Comparison of ENCODE assay signal across 8 cellular contexts in genomic region chrX:148501121-148502066, GRCh38. TPM values are rescaled to one million over a fixed set of nuclear protein-coding genes. Genes with fewer than 3 reads are reported as not detected.
DNase-seq lines count a peak whose midpoint lies in the region; ATAC-seq and TF ChIP-seq lines count a peak whose summit lies in the region.

No MANE protein-coding gene starts in this region.

- H3K27ac ChIP-seq in BLaER1 treated with 17β-estradiol and CSF1 and Interleukin-3, amounts not matched to agents 10 nM and 100 nM: peak overlapping the region in 10 of 11 experiments; percentile 16 to 99 (median 90); a peak in 19 of 22 replicates
- H3K27ac ChIP-seq in HEK293 (ENCODE audit: extremely low read depth, low read depth, low read length): peak overlapping the region; percentile 72; the same call in 1 of the 2 replicates

- POLR2A ChIA-PET in HEK293 (lab: Yijun Ruan, JAX): interaction anchor here (0.8 kb wide), 1 partner anchor 9 kb away, joined by 3 read pairs; no protein-coding TSS in a partner anchor
- POLR2A ChIA-PET in activated CD4-positive, alpha-beta T cell treated with anti-CD3 and anti-CD28 coated beads, Interleukin-2, amount 10 ng/mL, durations not matched to agents 7 days and 5 days (lab: Charles Lee): no interaction called here

- H3K4me3 Mint-ChIP-seq in activated CD4-positive, alpha-beta T cell treated with anti-CD3 and anti-CD28 coated beads, Interleukin-2, amount 10 ng/mL, durations not matched to agents 7 days and 5 days: peak overlapping the region; percentile 69
- H3K4me3 Mint-ChIP-seq in progenitor cell of endocrine pancreas (ENCODE audit: low read depth): peak overlapping the region; percentile 74

- H3K4me1 ChIP-seq in BLaER1 treated with 17β-estradiol and CSF1 and Interleukin-3, amounts not matched to agents 10 nM and 100 nM: peaks cover 7 to 69% (median 54%) of the 10 kb centered on the region in 10 experiments; a peak in 18 of 20 replicates
- peaks cover 9% of the 10 kb centered on the region; the same call in 1 of the 2 replicates for H3K4me1 ChIP-seq in HEK293 (ENCODE audit: control insufficient read depth, insufficient read depth, low read length)

- ATAC-seq in GM21367 (IDR thresholded peaks at IDR 0.05; ENCODE audit: unreplicated experiment): no peak

- H3K27me3 Mint-ChIP-seq in activated CD4-positive, alpha-beta T cell treated with anti-CD3 and anti-CD28 coated beads, Interleukin-2, amount 10 ng/mL, durations not matched to agents 7 days and 5 days: peaks cover 12% of the 10 kb centered on the region
- peaks cover 30% of the 10 kb centered on the region for H3K27me3 Mint-ChIP-seq in progenitor cell of endocrine pancreas

- no peak for TF ChIP-seq CTCF in HEK293 (tag by site-specific recombination; IDR thresholded peaks at IDR 0.05)
- no peak for TF ChIP-seq CTCF in fibroblast of pulmonary artery (IDR thresholded peaks at IDR 0.05; ENCODE audit: low read length, missing control alignments)
- no peak for TF ChIP-seq CTCF in progenitor cell of endocrine pancreas (IDR thresholded peaks at IDR 0.05; ENCODE audit: unreplicated experiment)

- CTCF ChIA-PET in HEK293 (lab: Yijun Ruan, JAX): no interaction called here
- CTCF ChIA-PET in activated CD4-positive, alpha-beta T cell treated with anti-CD3 and anti-CD28 coated beads, Interleukin-2, amount 10 ng/mL, durations not matched to agents 7 days and 5 days (lab: Charles Lee): interaction anchor here (0.7 to 1.0 kb wide), 2 partner anchors 315 to 408 kb away, joined by 3 read pairs; no protein-coding TSS in a partner anchor

- peaks cover 10% of the 10 kb centered on the region for H3K4me1 Mint-ChIP-seq in activated CD4-positive, alpha-beta T cell treated with anti-CD3 and anti-CD28 coated beads, Interleukin-2, amount 10 ng/mL, durations not matched to agents 7 days and 5 days
- peaks cover 4% of the 10 kb centered on the region for H3K4me1 Mint-ChIP-seq in progenitor cell of endocrine pancreas (ENCODE audit: low read depth)

- peaks cover 0 to 7% (median 0%) of the 10 kb centered on the region in 11 experiments; a peak in 2 of 22 replicates for H3K36me3 ChIP-seq in BLaER1 treated with 17β-estradiol and CSF1 and Interleukin-3, amounts not matched to agents 10 nM and 100 nM
- H3K36me3 ChIP-seq in HEK293 (ENCODE audit: control insufficient read depth in 2 of 2, insufficient read depth in 1 of 2, low read length in 2 of 2): no peaks in the 10 kb centered on the region

- H3K9me3 ChIP-seq in BLaER1 treated with 17β-estradiol and CSF1 and Interleukin-3, amounts not matched to agents 10 nM and 100 nM (replicated peaks in 1 of 11): peaks cover 12 to 33% (median 28%) of the 10 kb centered on the region in 11 experiments
- no peaks in the 10 kb centered on the region for H3K9me3 ChIP-seq in HEK293 (ENCODE audit: control insufficient read depth, insufficient read depth, low read depth, low read length)

- H3K4me3 ChIP-seq in BLaER1 treated with 17β-estradiol and CSF1 and Interleukin-3, amounts not matched to agents 10 nM and 100 nM: peak overlapping the region; percentile 64 to 88 (median 77)
- H3K4me3 ChIP-seq in HEK293 (ENCODE audit: low read depth, low read length): peak overlapping the region; percentile 63
- H3K4me3 ChIP-seq in fibroblast of pulmonary artery (replicated peaks; ENCODE audit: low read depth, low read length): peak overlapping the region; percentile 34

- peak overlapping the region; percentile 14 to 94 (median 74); a peak in 21 of 22 replicates for H3K4me2 ChIP-seq in BLaER1 treated with 17β-estradiol and CSF1 and Interleukin-3, amounts not matched to agents 10 nM and 100 nM

- no peak overlapping the region for H3K27ac Mint-ChIP-seq in activated CD4-positive, alpha-beta T cell treated with anti-CD3 and anti-CD28 coated beads, Interleukin-2, amount 10 ng/mL, durations not matched to agents 7 days and 5 days
- peak overlapping the region; percentile 37 for H3K27ac Mint-ChIP-seq in progenitor cell of endocrine pancreas

- H4K20me1 ChIP-seq in BLaER1 treated with 17β-estradiol and CSF1 and Interleukin-3, amounts not matched to agents 10 nM and 100 nM: peaks cover 0 to 9% (median 0%) of the 10 kb centered on the region in 11 experiments; a peak in 3 of 22 replicates

- peaks cover 0 to 13% (median 0%) of the 10 kb centered on the region in 11 experiments; a peak in 3 of 22 replicates for H3K27me3 ChIP-seq in BLaER1 treated with 17β-estradiol and CSF1 and Interleukin-3, amounts not matched to agents 10 nM and 100 nM

- H3K9ac ChIP-seq in BLaER1 treated with 17β-estradiol and CSF1 and Interleukin-3, amounts not matched to agents 10 nM and 100 nM: peak overlapping the region; percentile 59 to 99 (median 90)

- H3K9me3 Mint-ChIP-seq in activated CD4-positive, alpha-beta T cell treated with anti-CD3 and anti-CD28 coated beads, Interleukin-2, amount 10 ng/mL, durations not matched to agents 7 days and 5 days: no peaks in the 10 kb centered on the region
- H3K9me3 Mint-ChIP-seq in progenitor cell of endocrine pancreas (ENCODE audit: low read depth): peaks cover 7% of the 10 kb centered on the region

- peak; percentile 7 for DNase-seq in activated CD4-positive, alpha-beta T cell treated with anti-CD3 and anti-CD28 coated beads, Interleukin-2, amount 10 ng/mL, durations not matched to agents 7 days and 5 days
- DNase-seq in fibroblast of pulmonary artery (ENCODE audit: low read depth) (no peak), progenitor cell of endocrine pancreas (ENCODE audit: low spot score, unreplicated experiment) (peak; percentile 15), NCI-H2081 (lab: John Stamatoyannopoulos, UW) (no peak), NCI-H446 (lab: John Stamatoyannopoulos, UW) (no peak)

- no peaks in the 10 kb centered on the region for H3K36me3 Mint-ChIP-seq in activated CD4-positive, alpha-beta T cell treated with anti-CD3 and anti-CD28 coated beads, Interleukin-2, amount 10 ng/mL, durations not matched to agents 7 days and 5 days (ENCODE audit: low read depth)
- no peaks in the 10 kb centered on the region for H3K36me3 Mint-ChIP-seq in progenitor cell of endocrine pancreas (ENCODE audit: insufficient read depth)

TF ChIP-seq in HEK293, 187 proteins besides CTCF, POLR2A, EP300 and RAD21 (continues in another document):
- TF ChIP-seq SP2 (tag by site-specific recombination; IDR thresholded peaks at IDR 0.05) (no peak), ZNF112 (tag by site-specific recombination; IDR thresholded peaks at IDR 0.05) (no peak), OSR2 (tag by site-specific recombination; IDR thresholded peaks at IDR 0.05) (no peak), REPIN1 (tag by site-specific recombination; IDR thresholded peaks at IDR 0.05; ENCODE audit: low read depth) (no peak), FEZF1 (tag by site-specific recombination; IDR thresholded peaks at IDR 0.05) (no peak), SCRT1 (tag by site-specific recombination; IDR thresholded peaks at IDR 0.05; ENCODE audit: borderline replicate concordance) (no peak), ZNF335 (tag by site-specific recombination; conservative IDR thresholded peaks at IDR 0.05) (peak; percentile 67), ZNF221 (tag by site-specific recombination; IDR thresholded peaks at IDR 0.05; ENCODE audit: borderline replicate concordance) (no peak), ZBTB8A (tag by site-specific recombination; IDR thresholded peaks at IDR 0.05) (peak; percentile 63), ZNF157 (tag by site-specific recombination; IDR thresholded peaks at IDR 0.05) (no peak), YY2 (tag by site-specific recombination; IDR thresholded peaks at IDR 0.05) (no peak), ZFHX2 (tag by site-specific recombination; conservative IDR thresholded peaks at IDR 0.05) (no peak; the same call in none of the 2 replicates), ZNF169 (tag by site-specific recombination; IDR thresholded peaks at IDR 0.05) (no peak), ZNF16 (tag by site-specific recombination; IDR thresholded peaks at IDR 0.05; ENCODE audit: low read depth) (no peak), GLIS2 (tag by site-specific recombination; IDR thresholded peaks at IDR 0.05) (peak; percentile 83), ZNF175 (tag by site-specific recombination; IDR thresholded peaks at IDR 0.05) (no peak), INSM2 (tag by site-specific recombination; IDR thresholded peaks at IDR 0.05) (no peak), PRDM1 (tag by site-specific recombination; IDR thresholded peaks at IDR 0.05) (no peak), ZNF146 (tag by site-specific recombination; IDR thresholded peaks at IDR 0.05) (no peak)
- TF ChIP-seq, protein P1, sequence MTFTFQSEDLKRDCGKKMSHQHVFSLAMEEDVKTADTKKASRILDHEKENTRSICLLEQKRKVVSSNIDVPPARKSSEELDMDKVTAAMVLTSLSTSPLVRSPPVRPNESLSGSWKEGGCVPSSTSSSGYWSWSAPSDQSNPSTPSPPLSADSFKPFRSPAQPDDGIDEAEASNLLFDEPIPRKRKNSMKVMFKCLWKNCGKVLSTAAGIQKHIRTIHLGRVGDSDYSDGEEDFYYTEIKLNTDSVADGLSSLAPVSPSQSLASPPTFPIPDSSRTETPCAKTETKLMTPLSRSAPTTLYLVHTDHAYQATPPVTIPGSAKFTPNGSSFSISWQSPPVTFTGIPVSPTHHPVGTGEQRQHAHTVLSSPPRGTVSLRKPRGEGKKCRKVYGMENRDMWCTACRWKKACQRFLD (tag by site-specific recombination; IDR thresholded peaks at IDR 0.05): no peak

RNA-seq across cellular contexts. Expression of gene AFF2, which starts 1.0 kb away (rescaled TPM):
- total RNA-seq in activated CD4-positive, alpha-beta T cell treated with anti-CD3 and anti-CD28 coated beads, Interleukin-2, amount 10 ng/mL, durations not matched to agents 7 days and 5 days: 1 to 10 TPM in 1 of 2 experiments, under 1 TPM in 1; 0.69 to 1.8 TPM
- total RNA-seq in progenitor cell of endocrine pancreas: 7.7 and 8.4 TPM in 2 replicates

Comparison
In these comparisons a context has a peak if more than half of its experiments do, and no peak if none do; other contexts are left out.
1. DNase-seq: peak in activated CD4-positive, alpha-beta T cell treated with anti-CD3 and anti-CD28 coated beads, Interleukin-2, amount 10 ng/mL, durations not matched to agents 7 days and 5 days (single experiment) and progenitor cell of endocrine pancreas (single experiment); none in fibroblast of pulmonary artery (single experiment), NCI-H2081 (0 of 2) and NCI-H446 (0 of 2).
2. Peak in every context shown above with its lines, with median percentiles within 50 percentile points of each other: H3K4me3 ChIP-seq.